In the genomic region with DNA sequence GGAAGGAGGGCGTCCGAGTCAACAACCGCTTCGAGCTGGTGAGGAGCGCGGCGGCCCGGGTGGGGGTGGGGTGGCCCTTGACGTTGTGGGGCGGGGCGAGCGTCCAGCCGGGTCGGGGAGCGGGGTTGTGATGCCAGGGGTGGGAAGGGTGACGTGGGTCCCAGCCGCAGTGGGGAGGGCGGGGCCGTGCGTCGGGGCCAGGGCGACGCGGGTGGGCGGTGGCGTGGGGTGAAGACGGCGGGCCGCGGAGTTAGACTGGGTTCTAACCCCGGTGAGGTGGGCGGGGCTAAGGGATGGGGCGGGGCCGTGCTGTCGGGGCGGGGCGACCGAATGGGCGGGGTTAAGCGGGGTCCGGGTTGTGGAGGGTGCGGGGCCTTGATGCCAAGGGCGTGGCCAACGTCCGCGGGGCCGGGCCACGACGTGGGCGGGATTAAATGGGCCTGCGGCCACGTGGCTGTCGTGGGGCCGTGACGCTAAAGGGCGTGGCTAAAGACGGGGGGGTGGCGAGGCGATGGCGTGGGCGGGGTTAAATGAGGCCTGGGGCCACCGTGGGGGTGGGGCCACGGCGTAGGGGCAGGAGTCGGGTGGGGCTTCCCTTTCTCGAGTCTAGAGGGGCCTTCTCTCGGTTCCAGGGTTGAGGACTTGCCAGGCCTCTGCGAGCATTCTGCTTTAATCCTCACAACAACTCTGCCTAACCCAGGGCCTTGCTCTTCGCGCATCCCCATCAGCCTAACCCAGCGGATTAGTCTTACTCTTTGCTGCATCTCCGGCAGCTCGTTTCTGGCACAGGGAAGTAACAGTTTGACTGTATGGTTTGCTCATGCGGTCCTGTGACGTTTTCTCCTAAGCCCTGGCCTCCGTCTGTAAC, we compare ENCODE assay signal across 1 cellular context.
TF ChIP-seq lines count a peak whose summit lies in the region.

No MANE protein-coding gene starts in this region.

TF ChIP-seq in Ishikawa, 13 proteins besides CTCF, POLR2A, EP300 and RAD21 (continued from another document):
- TF ChIP-seq REST (IDR thresholded peaks at IDR 0.05; ENCODE audit: low read depth), result no peak
- TF ChIP-seq CREB1 (IDR thresholded peaks at IDR 0.05; ENCODE audit: low read depth), result peak; percentile 65
- no peak for TF ChIP-seq CEBPB (IDR thresholded peaks at IDR 0.05)
